In genomic region chr10:43557214-43557613, GRCh38 we compare ENCODE assay signal across 6 cellular contexts.
"Had no signal": no experiment of that assay in that cellular context is flagged by ENCODE, and none has a peak within 500 bp of the region (broad histone marks: within the 10 kb centered on the region; RNA-seq: fewer than 3 reads in every experiment).

No MANE protein-coding gene starts in this region.

- H3K9ac ChIP-seq: GM23248 had no signal

- H3K36me3 ChIP-seq: HAP-1 had no signal

- H3K4me1 ChIP-seq: HAP-1 had no signal

- H3K27ac ChIP-seq: GM23248 had no signal

- H3K9me3 ChIP-seq: HAP-1 had no signal

- H2AFZ ChIP-seq: GM23248 had no signal

- DNase-seq: GM23248, GOT3, H7, IMR-90 had no signal

- H3K4me3 ChIP-seq: GM23248, HAP-1 had no signal

- ATAC-seq: HCT116 had no signal
